In the genomic region with DNA sequence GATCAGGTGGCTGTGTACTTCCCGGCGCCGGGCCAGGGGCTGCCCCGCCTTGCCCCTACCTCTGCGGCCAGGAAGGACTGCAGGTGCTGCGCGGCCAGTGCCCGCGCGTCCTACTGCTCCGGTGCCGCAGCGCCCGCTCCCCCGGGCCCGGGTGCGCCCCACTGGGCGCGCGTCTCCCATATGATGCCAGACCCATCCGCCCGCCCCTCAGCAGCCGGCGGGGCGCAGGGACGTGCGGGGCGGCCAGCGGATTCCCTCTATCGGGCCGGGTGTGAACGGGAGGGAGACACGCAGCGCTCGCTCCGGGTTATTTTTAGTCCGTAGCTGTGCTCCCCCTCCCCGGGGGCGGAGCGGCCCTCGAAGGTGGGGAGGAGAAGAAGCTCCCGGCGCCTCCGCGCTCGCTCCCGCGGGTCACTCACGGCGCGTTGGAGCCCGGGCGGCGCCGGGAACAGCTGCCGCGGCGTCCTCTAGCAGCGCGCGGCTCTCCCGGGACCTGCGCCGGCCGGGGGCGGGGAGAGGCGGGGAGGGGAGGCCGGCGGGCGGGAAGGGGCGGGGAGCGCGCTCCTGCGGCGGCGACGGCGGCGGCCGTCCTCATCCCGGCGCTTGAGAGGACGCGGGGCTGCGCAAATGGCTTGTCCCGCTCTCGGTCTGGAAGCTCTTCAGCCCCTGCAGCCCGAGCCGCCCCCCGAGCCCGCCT, we compare ENCODE assay signal across 8 cellular contexts.
A peak's percentile ranks its signal among the peaks of the same experiment; 100 is the strongest.
DNase-seq lines count a peak whose midpoint lies in the region; ATAC-seq and TF ChIP-seq lines count a peak whose summit lies in the region.

No MANE protein-coding gene starts in this region.

- no peaks in the 10 kb centered on the region for H3K4me1 Mint-ChIP-seq in activated CD8-positive, alpha-beta memory T cell treated with anti-CD3 and anti-CD28 coated beads, Interleukin-2, amount 10 ng/mL, durations not matched to agents 7 days and 5 days

- peaks cover 47% of the 10 kb centered on the region for H3K27me3 Mint-ChIP-seq in activated CD8-positive, alpha-beta memory T cell treated with anti-CD3 and anti-CD28 coated beads, Interleukin-2, amount 10 ng/mL, durations not matched to agents 7 days and 5 days

- H3K4me1 ChIP-seq in adrenal gland (replicated peaks in 1 of 2) = peaks cover 29 to 34% of the 10 kb centered on the region in 2 donors
- peaks cover 66% of the 10 kb centered on the region for H3K4me1 ChIP-seq in left ventricle myocardium inferior

- H3K36me3 Mint-ChIP-seq in activated CD8-positive, alpha-beta memory T cell treated with anti-CD3 and anti-CD28 coated beads, Interleukin-2, amount 10 ng/mL, durations not matched to agents 7 days and 5 days = no peaks in the 10 kb centered on the region

- intact Hi-C loops in adrenal gland (cut with DNase I) = loop anchor here in 1 of 2 donors (10.0 kb wide), 1 partner anchor 284 kb away; no protein-coding TSS in a partner anchor
- intact Hi-C loops in left ventricle myocardium inferior (cut with micrococcal nuclease) = no loop called here
- intact Hi-C loops in posterior vena cava (cut with DNase I) = no loop called here

- CTCF ChIA-PET in activated CD8-positive, alpha-beta memory T cell treated with anti-CD3 and anti-CD28 coated beads, Interleukin-2, amount 10 ng/mL, durations not matched to agents 7 days and 5 days (lab: Charles Lee) = no interaction called here

- H3K27ac Mint-ChIP-seq in activated CD8-positive, alpha-beta memory T cell treated with anti-CD3 and anti-CD28 coated beads, Interleukin-2, amount 10 ng/mL, durations not matched to agents 7 days and 5 days = no peak overlapping the region

- peak in 1 of 2 donors; percentile 71 for TF ChIP-seq POLR2A in adrenal gland (IDR thresholded peaks at IDR 0.05)

- H3K4me3 ChIP-seq in GM08714 (ENCODE audit: low read length) (peak overlapping the region; percentile 43; the same call in 1 of the 2 replicates), adrenal gland (peak overlapping the region; percentile 56 to 99 (median 85)), left ventricle myocardium inferior (peak overlapping the region; percentile 91)

- peak in 1 of 6 experiments; percentile 11 for TF ChIP-seq CTCF in adrenal gland (IDR thresholded peaks at IDR 0.05)
- TF ChIP-seq CTCF in left ventricle myocardium inferior (IDR thresholded peaks at IDR 0.05; ENCODE audit: borderline replicate concordance) = no peak

- no peak for ATAC-seq in GM19035 (IDR thresholded peaks at IDR 0.05; ENCODE audit: unreplicated experiment)
- no peak for ATAC-seq in activated CD8-positive, alpha-beta memory T cell treated with anti-CD3 and anti-CD28 coated beads, Interleukin-2, amount 10 ng/mL, durations not matched to agents 7 days and 5 days

- WGBS in adrenal gland, 4 donors = 1 to 5% (median 3%) methylated on average over 8 to 91 of the region's 91 CpGs

- H3K4me3 Mint-ChIP-seq in activated CD8-positive, alpha-beta memory T cell treated with anti-CD3 and anti-CD28 coated beads, Interleukin-2, amount 10 ng/mL, durations not matched to agents 7 days and 5 days = no peak overlapping the region

- DNase-seq in NCI-H1417 treated with DMSO at 0.1 percent for 48 hours (lab: John Stamatoyannopoulos, UW) (peak; percentile 39), adrenal gland (peak; percentile 70 to 81 (median 77)), left ventricle myocardium inferior (peak; percentile 85), posterior vena cava (ENCODE audit: low spot score) (peak; percentile 88), GDM1 (lab: John Stamatoyannopoulos, UW) (no peak)
- DNase-seq in activated CD8-positive, alpha-beta memory T cell treated with anti-CD3 and anti-CD28 coated beads, Interleukin-2, amount 10 ng/mL, durations not matched to agents 7 days and 5 days = no peak

- H3K27ac ChIP-seq in adrenal gland (peak overlapping the region in 4 of 5 donors; percentile 63 to 91 (median 80)), left ventricle myocardium inferior (replicated peaks) (peak overlapping the region; percentile 94)

- H3K9me3 Mint-ChIP-seq in activated CD8-positive, alpha-beta memory T cell treated with anti-CD3 and anti-CD28 coated beads, Interleukin-2, amount 10 ng/mL, durations not matched to agents 7 days and 5 days (ENCODE audit: low read depth) = no peaks in the 10 kb centered on the region

- H3K9me3 ChIP-seq in adrenal gland (replicated peaks in 1 of 3) (no peaks in the 10 kb centered on the region), left ventricle myocardium inferior (replicated peaks) (no peaks in the 10 kb centered on the region)

- H3K36me3 ChIP-seq in adrenal gland (replicated peaks in 1 of 2) (no peaks in the 10 kb centered on the region), left ventricle myocardium inferior (no peaks in the 10 kb centered on the region)

- H3K27me3 ChIP-seq in adrenal gland = no peaks in the 10 kb centered on the region
- H3K27me3 ChIP-seq in left ventricle myocardium inferior (ENCODE audit: low read depth) = no peaks in the 10 kb centered on the region

Comparison
In these comparisons a context has a peak if more than half of its experiments do, and no peak if none do; other contexts are left out.
1. DNase-seq: peak in NCI-H1417 treated with DMSO at 0.1 percent for 48 hours (single experiment), adrenal gland (7 of 7), left ventricle myocardium inferior (single experiment) and posterior vena cava (single experiment); none in GDM1 (single experiment) and activated CD8-positive, alpha-beta memory T cell treated with anti-CD3 and anti-CD28 coated beads, Interleukin-2, amount 10 ng/mL, durations not matched to agents 7 days and 5 days (single experiment).
2. Peak in every context shown above with its lines, with median percentiles within 50 percentile points of each other: H3K4me3 ChIP-seq.